In the genomic region with DNA sequence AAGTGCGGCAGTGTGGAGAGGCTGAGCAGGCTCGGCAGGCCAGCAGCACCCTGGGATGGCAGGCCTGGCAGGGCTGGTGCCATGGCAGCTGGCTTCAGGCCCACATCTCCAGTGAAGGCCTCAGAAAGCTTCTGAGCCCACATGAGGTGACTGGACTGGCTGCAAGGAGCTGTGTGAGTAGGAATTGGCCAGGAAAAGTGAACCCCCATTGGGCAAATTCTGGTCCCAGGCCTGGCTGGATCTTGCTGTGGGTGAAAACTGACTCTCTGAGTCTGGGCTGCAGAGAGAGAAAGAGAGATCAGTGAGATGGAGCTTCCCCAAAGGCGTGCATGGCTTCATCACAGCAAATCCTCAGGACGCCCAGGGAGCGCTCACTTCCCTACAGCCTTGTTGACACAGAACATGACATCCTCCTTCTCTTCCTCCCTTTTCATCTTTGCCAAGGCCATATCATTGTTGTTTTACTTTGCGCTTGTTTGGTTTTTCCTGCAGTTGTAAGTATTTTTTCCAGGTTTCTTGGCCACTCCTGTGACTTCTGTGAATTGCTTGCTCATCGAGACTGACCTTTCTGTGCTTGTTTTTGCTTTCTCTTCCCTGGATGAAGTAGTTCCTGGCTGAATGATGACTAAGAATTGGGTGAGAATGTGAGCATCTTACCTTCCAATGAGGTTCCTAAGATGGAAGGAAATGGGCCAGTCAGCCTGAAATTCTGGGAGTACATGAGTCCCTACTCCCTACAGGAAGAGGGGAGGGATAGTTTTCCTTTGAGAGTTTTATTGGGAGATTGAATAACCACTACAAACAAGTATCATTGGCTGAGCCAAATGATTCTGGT, we compare ENCODE assay signal across 15 cellular contexts.
DNase-seq lines count a peak whose midpoint lies in the region; ATAC-seq and TF ChIP-seq lines count a peak whose summit lies in the region.
"Had no signal": no experiment of that assay in that cellular context is flagged by ENCODE, and none has a peak within 500 bp of the region (broad histone marks: within the 10 kb centered on the region; RNA-seq: fewer than 3 reads in every experiment).

No MANE protein-coding gene starts in this region.

- peaks cover 9% of the 10 kb centered on the region for H3K4me1 ChIP-seq in upper lobe of right lung

- H3K27me3 Mint-ChIP-seq in stimulated activated naive CD8-positive, alpha-beta T cell treated with anti-CD3 and anti-CD28 coated beads, Interleukin-15, amount 100 ng/mL, for 72 hours: peaks cover 11% of the 10 kb centered on the region

- ATAC-seq in stimulated activated naive CD8-positive, alpha-beta T cell treated with anti-CD3 and anti-CD28 coated beads, Interleukin-15, amount 100 ng/mL, for 72 hours: no peak
- ATAC-seq in upper lobe of right lung (no peak), HG03159 (IDR thresholded peaks at IDR 0.05; ENCODE audit: unreplicated experiment) (no peak)

- intact Hi-C loops in upper lobe of right lung (cut with DNase I): no loop called here

- no peaks in the 10 kb centered on the region for H3K27me3 ChIP-seq in upper lobe of right lung

- in situ Hi-C loops in astrocyte of the spinal cord (cut with HindIII; ENCODE audit: low sequenced_read_pairs): no loop called here

- no peak overlapping the region for H3K4me3 ChIP-seq in astrocyte of the spinal cord (ENCODE audit: low read depth, low read length)
- H3K4me3 ChIP-seq in upper lobe of right lung: no peak overlapping the region
- H3K4me3 ChIP-seq: thoracic aorta had no signal

- DNase-seq in M059J (ENCODE audit: low read depth) (peak; percentile 71), astrocyte of the spinal cord (ENCODE audit: low read depth, low spot score) (peak; percentile 65), islet precursor cell (peak; percentile 35), NCI-H187 (lab: John Stamatoyannopoulos, UW) (no peak), upper lobe of right lung (no peak)
- DNase-seq in stimulated activated naive CD8-positive, alpha-beta T cell treated with anti-CD3 and anti-CD28 coated beads, Interleukin-15, amount 100 ng/mL, for 72 hours: no peak
- DNase-seq: activated B cell treated with CpG ODN at 0.5 μM for 24 hours; activated effector memory CD4-positive, alpha-beta T cell treated with anti-CD3 and anti-CD28 coated beads, Interleukin-2, amount 50 U/mL, for 16 hours; NCI-H1694 treated with DMSO at 0.1 percent for 48 hours; NCI-H524 treated with DMSO at 0.1 percent for 48 hours; stimulated activated CD4-positive, alpha-beta T cell treated with anti-CD3 and anti-CD28 coated beads, Interleukin-15, amount 100 ng/mL, for 24 hours; SW 1271 had no signal

- H3K4me1 Mint-ChIP-seq in stimulated activated naive CD8-positive, alpha-beta T cell treated with anti-CD3 and anti-CD28 coated beads, Interleukin-15, amount 100 ng/mL, for 72 hours: peaks cover 13% of the 10 kb centered on the region
- H3K4me1 Mint-ChIP-seq: activated B cell treated with CpG ODN at 0.5 μM for 24 hours had no signal

- no peak overlapping the region for H3K27ac ChIP-seq in upper lobe of right lung
- H3K27ac ChIP-seq: thoracic aorta had no signal

- H3K27ac Mint-ChIP-seq in stimulated activated naive CD8-positive, alpha-beta T cell treated with anti-CD3 and anti-CD28 coated beads, Interleukin-15, amount 100 ng/mL, for 72 hours: peak overlapping the region; percentile 26 to 37
- H3K27ac Mint-ChIP-seq: activated B cell treated with CpG ODN at 0.5 μM for 24 hours, progenitor cell of endocrine pancreas had no signal

- H3K9me3 ChIP-seq in upper lobe of right lung: no peaks in the 10 kb centered on the region
- H3K9me3 ChIP-seq: thoracic aorta had no signal

- no peaks in the 10 kb centered on the region for H3K36me3 ChIP-seq in upper lobe of right lung
- H3K36me3 ChIP-seq: thoracic aorta had no signal

- TF ChIP-seq CTCF in astrocyte of the spinal cord (IDR thresholded peaks at IDR 0.05; ENCODE audit: low read depth, low read length): no peak
- TF ChIP-seq CTCF in upper lobe of right lung (IDR thresholded peaks at IDR 0.05): no peak

- no peaks in the 10 kb centered on the region for H3K9me3 Mint-ChIP-seq in stimulated activated naive CD8-positive, alpha-beta T cell treated with anti-CD3 and anti-CD28 coated beads, Interleukin-15, amount 100 ng/mL, for 72 hours
- H3K9me3 Mint-ChIP-seq: activated B cell treated with CpG ODN at 0.5 μM for 24 hours had no signal

- H3K4me3 Mint-ChIP-seq in stimulated activated naive CD8-positive, alpha-beta T cell treated with anti-CD3 and anti-CD28 coated beads, Interleukin-15, amount 100 ng/mL, for 72 hours: no peak overlapping the region
- H3K4me3 Mint-ChIP-seq: activated B cell treated with CpG ODN at 0.5 μM for 24 hours had no signal

Comparison
In these comparisons a context has a peak if more than half of its experiments do, and no peak if none do; other contexts are left out.
1. DNase-seq: peak in M059J (single experiment), astrocyte of the spinal cord (single experiment) and islet precursor cell (single experiment); none in stimulated activated naive CD8-positive, alpha-beta T cell treated with anti-CD3 and anti-CD28 coated beads, Interleukin-15, amount 100 ng/mL, for 72 hours (0 of 2), NCI-H187 (0 of 2) and upper lobe of right lung (single experiment).